Comparison of ENCODE assay signal across 9 cellular contexts in genomic region chr9:33415152-33416038, GRCh38. TPM values are rescaled to one million over a fixed set of nuclear protein-coding genes. Genes with fewer than 3 reads are reported as not detected.
DNase-seq lines count a peak whose midpoint lies in the region; ATAC-seq, FAIRE-seq and TF ChIP-seq lines count a peak whose summit lies in the region.
"Had no signal": no experiment of that assay in that cellular context is flagged by ENCODE, and none has a peak within 500 bp of the region (broad histone marks: within the 10 kb centered on the region; RNA-seq: fewer than 3 reads in every experiment).

No MANE protein-coding gene starts in this region.

- FAIRE-seq in GM12891 (lab: Jason Lieb, UNC), result peak; percentile 58

- no peaks in the 10 kb centered on the region for H3K36me3 Mint-ChIP-seq in progenitor cell of endocrine pancreas (ENCODE audit: insufficient read depth)

- H3K4me3 ChIP-seq in HL-60 (replicated peaks; ENCODE audit: insufficient read depth, low read length), result no peak overlapping the region
- H3K4me3 ChIP-seq in uterus, result no peak overlapping the region

- no peak overlapping the region for H3K27ac ChIP-seq in HL-60 (replicated peaks)
- no peak overlapping the region for H3K27ac ChIP-seq in uterus
- H3K27ac ChIP-seq: neutrophil had no signal

- intact Hi-C loops in uterus (cut with DNase I; ENCODE audit: low total_unique reads), result no loop called here

- no peaks in the 10 kb centered on the region for H3K9me3 ChIP-seq in uterus
- H3K9me3 ChIP-seq: neutrophil had no signal

- H3K9me3 Mint-ChIP-seq in progenitor cell of endocrine pancreas (ENCODE audit: low read depth), result no peaks in the 10 kb centered on the region

- no peaks in the 10 kb centered on the region for H3K27me3 Mint-ChIP-seq in progenitor cell of endocrine pancreas

- DNase-seq in GM12891 (ENCODE audit: insufficient read length, low spot score) (peak; percentile 76), HL-60 (ENCODE audit: low read depth in 1 of 2, low spot score in 1 of 2) (peak; percentile 18 to 64), RPMI8226 (peak; percentile 73), glomerular endothelial cell (ENCODE audit: extremely low read depth, low read depth, low spot score) (peak; percentile 7), progenitor cell of endocrine pancreas (ENCODE audit: low spot score, unreplicated experiment) (peak; percentile 71), uterus (peak; percentile 64 to 72)
- DNase-seq in activated gamma-delta T cell treated with anti-CD3 and anti-CD28 coated beads, Interleukin-2, amount 50 U/mL, for 16 hours (ENCODE audit: low read depth), result peak; percentile 72

- no peaks in the 10 kb centered on the region for H3K4me1 ChIP-seq in uterus

- H3K27me3 ChIP-seq in HL-60 (ENCODE audit: insufficient read depth, poor library complexity, severe bottlenecking) (no peaks in the 10 kb centered on the region), uterus (no peaks in the 10 kb centered on the region)
- H3K27me3 ChIP-seq: neutrophil had no signal

- H3K4me1 Mint-ChIP-seq in progenitor cell of endocrine pancreas (ENCODE audit: low read depth), result peaks cover 19% of the 10 kb centered on the region

- ATAC-seq in GM21825 (IDR thresholded peaks at IDR 0.05; ENCODE audit: unreplicated experiment), result no peak

- TF ChIP-seq POLR2A in GM12891 (IDR thresholded peaks at IDR 0.05; ENCODE audit: low read depth, low read length) (no peak), uterus (IDR thresholded peaks at IDR 0.05) (no peak)

- H3K36me3 ChIP-seq in uterus, result no peaks in the 10 kb centered on the region
- H3K36me3 ChIP-seq: neutrophil had no signal

- H3K4me3 Mint-ChIP-seq in progenitor cell of endocrine pancreas (ENCODE audit: low read depth), result no peak overlapping the region

- H3K27ac Mint-ChIP-seq in progenitor cell of endocrine pancreas, result peak overlapping the region; percentile 92

- peak; percentile 79 for TF ChIP-seq CTCF in HL-60 (IDR thresholded peaks at IDR 0.05; ENCODE audit: insufficient read depth, low read length)
- TF ChIP-seq CTCF in progenitor cell of endocrine pancreas (IDR thresholded peaks at IDR 0.05; ENCODE audit: unreplicated experiment), result peak; percentile 78
- TF ChIP-seq CTCF in uterus (IDR thresholded peaks at IDR 0.05), result peak; percentile 66 to 77 (median 70)

TF ChIP-seq in GM12891, 5 proteins besides CTCF, POLR2A, EP300 and RAD21:
- TF ChIP-seq POU2F2 (IDR thresholded peaks at IDR 0.05; ENCODE audit: low read depth, low read length) (no peak), TAF1 (IDR thresholded peaks at IDR 0.05; ENCODE audit: low read depth, low read length) (no peak), POLR2AphosphoS5 (IDR thresholded peaks at IDR 0.05; ENCODE audit: low read depth, low read length) (no peak), SPI1 (IDR thresholded peaks at IDR 0.05; ENCODE audit: low read depth, low read length) (no peak), PAX5 (IDR thresholded peaks at IDR 0.05; ENCODE audit: insufficient read depth, low read length, severe bottlenecking) (no peak)

RNA-seq across cellular contexts. Expression of gene AQP7, which starts 13.0 kb away (rescaled TPM):
- polyA plus RNA-seq in GM12891 (2012; ENCODE audit: low read depth, missing spikeins), result not detected
- total RNA-seq in glomerular endothelial cell, result not detected in 2 replicates
- 3.3 and 4.4 TPM in 2 replicates for total RNA-seq in progenitor cell of endocrine pancreas
- 1 to 10 TPM in 3 of 4 donors, not detected in 1; 1.3 to 4.6 (median 2.1) TPM for total RNA-seq in uterus

RNA-seq across cellular contexts. Expression of gene AQP3, which starts 32.0 kb away (rescaled TPM):
- polyA plus RNA-seq in GM12891 (2012; ENCODE audit: low read depth, missing spikeins), result 0.40 TPM
- total RNA-seq in glomerular endothelial cell (0.18 and 0.68 TPM in 2 replicates), progenitor cell of endocrine pancreas (6.3 and 6.9 TPM in 2 replicates), uterus (10 to 100 TPM in 1 of 4 donors, 1 to 10 TPM in 2, not detected in 1; 2.8 to 14.4 (median 5.8) TPM)

RNA-seq across cellular contexts. Expression of gene NOL6, which starts 58.3 kb away (rescaled TPM):
- 17.7 TPM for polyA plus RNA-seq in GM12891 (2012; ENCODE audit: low read depth, missing spikeins)
- total RNA-seq in glomerular endothelial cell (23.5 and 24.0 TPM in 2 replicates), progenitor cell of endocrine pancreas (29.6 and 32.7 TPM in 2 replicates), uterus (10 to 100 TPM in 2 of 4 donors, 1 to 10 TPM in 2; 7.9 to 35.4 (median 15.8) TPM)

Comparison
In these comparisons a context has a peak if more than half of its experiments do, and no peak if none do; other contexts are left out.
1. DNase-seq: peak in every context shown above with its lines; median percentile 76 in GM12891; 73 in RPMI8226; 72 in activated gamma-delta T cell treated with anti-CD3 and anti-CD28 coated beads, Interleukin-2, amount 50 U/mL, for 16 hours; 71 in progenitor cell of endocrine pancreas; 68 in uterus; 41 in HL-60; 7 in glomerular endothelial cell.